Comparison of ENCODE assay signal across 28 cellular contexts in the genomic region with DNA sequence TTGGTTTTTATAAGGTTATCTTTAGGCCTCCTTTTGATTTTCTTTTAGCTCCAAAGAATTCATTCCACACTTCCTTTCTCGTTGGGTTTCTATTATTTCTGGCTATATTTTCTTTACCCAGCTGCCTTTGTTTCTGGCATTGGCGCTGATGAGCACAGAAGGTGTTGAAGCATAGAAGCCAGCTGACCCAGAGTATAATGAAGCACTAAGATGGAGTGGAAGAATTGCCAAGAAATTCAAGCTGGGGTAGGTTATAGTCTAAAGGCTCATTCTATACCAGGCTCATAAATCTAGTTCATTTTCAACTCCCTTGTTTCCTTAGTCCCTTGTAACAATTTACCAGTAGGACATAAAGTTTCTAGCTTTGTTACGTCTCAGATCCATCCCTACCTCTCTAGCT.
"Had no signal": no experiment of that assay in that cellular context is flagged by ENCODE, and none has a peak within 500 bp of the region (broad histone marks: within the 10 kb centered on the region; RNA-seq: fewer than 3 reads in every experiment).

No MANE protein-coding gene starts in this region.

- FAIRE-seq: endometrium, pancreas had no signal

- H3K9me3 ChIP-seq: esophagus squamous epithelium, pancreas, right lobe of liver, suprapubic skin, transverse colon, upper lobe of right lung, uterus had no signal

- H3K4me3 ChIP-seq: esophagus squamous epithelium, lung, pancreas, right lobe of liver, smooth muscle cell, suprapubic skin, transverse colon, upper lobe of right lung, uterus had no signal

- H3K4me1 ChIP-seq: pancreas, right lobe of liver, transverse colon, upper lobe of right lung, uterus had no signal

- H3K27me3 ChIP-seq: esophagus squamous epithelium, pancreas, right lobe of liver, suprapubic skin, transverse colon, upper lobe of right lung, uterus had no signal

- H3K27ac ChIP-seq: esophagus squamous epithelium, pancreas, right lobe of liver, suprapubic skin, transverse colon, upper lobe of right lung, uterus had no signal

- DNase-seq: cortex of kidney; effector memory CD8-positive, alpha-beta T cell; erythroblast; esophagus squamous epithelium; foreskin melanocyte; hypothalamus; immature natural killer cell; islet precursor cell; kidney glomerular epithelial cell; left colon; natural killer cell; occipital lobe; pancreas; retina; right lobe of liver; stimulated activated CD4-positive, alpha-beta T cell treated with anti-CD3 and anti-CD28 coated beads, Interleukin-12 subunit alpha, Interleukin-12 subunit beta, amount 100 ng/mL, for 4 hours; stimulated activated CD4-positive, alpha-beta T cell treated with anti-CD3 and anti-CD28 coated beads, Interleukin-1b, Interleukin-23, amount 100 ng/mL, for 48 hours; stimulated activated CD4-positive, alpha-beta T cell treated with anti-CD3 and anti-CD28 coated beads, Interleukin-4, amount 100 ng/mL, for 1 hour; stimulated activated CD8-positive, alpha-beta memory T cell treated with anti-CD3 and anti-CD28 coated beads, Interleukin-4, amount 100 ng/mL, for 48 hours; stimulated activated naive CD4-positive, alpha-beta T cell; stimulated activated naive CD8-positive, alpha-beta T cell treated with anti-CD3 and anti-CD28 coated beads, Interleukin-15, amount 100 ng/mL, for 72 hours; transverse colon; upper lobe of right lung; uterus had no signal

- H3K36me3 ChIP-seq: esophagus squamous epithelium, pancreas, right lobe of liver, suprapubic skin, transverse colon, upper lobe of right lung, uterus had no signal
